Comparison of ENCODE assay signal across 8 cellular contexts in the genomic region with DNA sequence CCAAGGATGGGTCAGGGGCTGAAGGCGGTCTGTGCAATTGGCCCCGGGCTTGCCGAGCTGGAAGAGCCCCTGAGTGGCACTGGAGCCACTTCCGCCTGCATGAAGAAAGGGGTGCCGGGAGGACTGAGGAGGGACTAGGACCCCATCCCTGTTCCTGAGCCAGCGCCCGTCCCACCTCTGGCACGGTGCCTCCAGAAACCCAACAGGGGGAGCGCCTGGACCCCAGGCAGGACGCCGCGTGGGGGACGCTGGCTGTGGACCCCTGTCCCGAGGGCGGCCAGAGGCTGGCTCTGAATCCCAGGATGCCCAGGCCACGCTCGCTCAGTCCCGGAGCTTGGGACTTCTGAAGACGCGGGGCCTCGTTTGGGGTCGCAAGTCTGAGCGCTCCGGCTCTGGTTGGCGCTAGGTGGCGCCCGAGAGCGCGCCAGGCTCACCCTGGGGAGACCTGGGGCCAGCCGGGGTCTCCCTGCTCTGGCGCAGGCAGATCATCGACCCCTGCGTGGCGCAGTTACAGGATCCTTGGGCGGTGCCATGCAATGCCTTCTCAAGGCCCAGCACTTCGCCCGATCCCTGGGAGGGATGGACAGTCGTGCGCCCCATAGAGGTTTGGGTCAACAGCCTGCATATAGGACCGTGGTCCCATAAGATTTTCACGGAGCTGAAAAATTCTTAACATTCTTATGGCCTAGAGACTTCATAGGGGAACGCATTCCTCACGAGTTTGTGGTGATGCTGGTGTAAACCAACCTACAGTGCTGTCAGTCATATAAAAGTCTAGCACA. TPM values are rescaled to one million over a fixed set of nuclear protein-coding genes. Genes with fewer than 3 reads are reported as not detected.
DNase-seq lines count a peak whose midpoint lies in the region; ATAC-seq and TF ChIP-seq lines count a peak whose summit lies in the region.

No MANE protein-coding gene starts in this region.

- no peak overlapping the region for H3K9ac ChIP-seq in MM.1S (ENCODE audit: low read length)
- H3K9ac ChIP-seq in colonic mucosa (ENCODE audit: low read depth in 2 of 2, low read length in 2 of 2): peak overlapping the region; percentile 51 to 76
- H3K9ac ChIP-seq in liver (ENCODE audit: low read depth in 1 of 2, low read length in 2 of 2): no peak overlapping the region

- intact Hi-C loops in activated CD4-positive, alpha-beta T cell treated with anti-CD3 and anti-CD28 coated beads for 36 hours (cut with DNase I, micrococcal nuclease): loop anchor here in 1 of 2 experiments (1.0 to 5.0 kb wide), 3 partner anchors 178 to 393 kb away; no protein-coding TSS in a partner anchor
- intact Hi-C loops in colonic mucosa (cut with DNase I): no loop called here

- H3K4me1 ChIP-seq in MM.1S (ENCODE audit: low read length): no peaks in the 10 kb centered on the region
- H3K4me1 ChIP-seq in colonic mucosa: no peaks in the 10 kb centered on the region
- H3K4me1 ChIP-seq in liver (ENCODE audit: control insufficient read depth in 4 of 4, insufficient read depth in 4 of 4, low read length in 3 of 4): peaks cover 4 to 8% (median 6%) of the 10 kb centered on the region in 4 donors

- DNase-seq in GM03348 (ENCODE audit: low spot score) (peak; percentile 92), MM.1S (peak; percentile 29), colonic mucosa (peak; percentile 46)
- DNase-seq in activated CD4-positive, alpha-beta T cell treated with anti-CD3 and anti-CD28 coated beads for 36 hours: peak; percentile 79
- peak; percentile 10 to 59 (median 34) for DNase-seq in stimulated activated CD4-positive, alpha-beta T cell treated with anti-CD3 and anti-CD28 coated beads, TNF-alpha, amount 100 ng/mL, for 1 hour (ENCODE audit: low read depth in 3 of 3, low spot score in 1 of 3)

- H3K36me3 ChIP-seq in MM.1S (replicated peaks; ENCODE audit: insufficient read depth, low read length) (no peaks in the 10 kb centered on the region), colonic mucosa (no peaks in the 10 kb centered on the region), liver (ENCODE audit: control insufficient read depth in 4 of 4, insufficient read depth in 3 of 4, low read depth in 1 of 4, low read length in 3 of 4) (no peaks in the 10 kb centered on the region)

- no peaks in the 10 kb centered on the region for H3K9me3 ChIP-seq in MM.1S (replicated peaks; ENCODE audit: insufficient read depth, low read length)
- H3K9me3 ChIP-seq in colonic mucosa: no peaks in the 10 kb centered on the region
- H3K9me3 ChIP-seq in liver (ENCODE audit: control insufficient read depth in 4 of 4, low read length in 3 of 4): no peaks in the 10 kb centered on the region

- H2AFZ ChIP-seq in MM.1S (ENCODE audit: low read length): peak overlapping the region; percentile 70; the same call in 1 of the 2 replicates

- H3K4me1 Mint-ChIP-seq in activated CD4-positive, alpha-beta T cell treated with anti-CD3 and anti-CD28 coated beads for 36 hours: peaks cover 2% of the 10 kb centered on the region

- no peaks in the 10 kb centered on the region for H4K20me1 ChIP-seq in MM.1S (ENCODE audit: insufficient read depth, low read length)

- H3K9me2 ChIP-seq in MM.1S (replicated peaks; ENCODE audit: insufficient read depth, low read length): no peaks in the 10 kb centered on the region

- H3K4me3 Mint-ChIP-seq in activated CD4-positive, alpha-beta T cell treated with anti-CD3 and anti-CD28 coated beads for 36 hours: no peak overlapping the region

- H3F3A ChIP-seq in MM.1S (ENCODE audit: insufficient read depth, low read length): no peaks in the 10 kb centered on the region

- no peaks in the 10 kb centered on the region for H3K9me3 Mint-ChIP-seq in activated CD4-positive, alpha-beta T cell treated with anti-CD3 and anti-CD28 coated beads for 36 hours (ENCODE audit: low read depth)

- H3K4me3 ChIP-seq in MM.1S (ENCODE audit: low read length) (peak overlapping the region; percentile 30; the same call in 1 of the 2 replicates), colonic mucosa (peak overlapping the region; percentile 37), liver (ENCODE audit: low read depth in 1 of 3, low read length in 3 of 3) (peak overlapping the region in 2 of 3 donors; percentile 30 to 60)

- TF ChIP-seq CTCF in MM.1S (IDR thresholded peaks at IDR 0.05; ENCODE audit: low read length) (peak; percentile 86), colonic mucosa (IDR thresholded peaks at IDR 0.05) (peak; percentile 95), liver (IDR thresholded peaks at IDR 0.05; ENCODE audit: low read depth, low read length, missing input control) (peak; percentile 61)

- ATAC-seq in activated CD4-positive, alpha-beta T cell treated with anti-CD3 and anti-CD28 coated beads for 36 hours: peak; percentile 91
- ATAC-seq in GM21737 (IDR thresholded peaks at IDR 0.05; ENCODE audit: unreplicated experiment): no peak
- no peak for ATAC-seq in GM18511 (IDR thresholded peaks at IDR 0.05; ENCODE audit: unreplicated experiment)

- peaks cover 4% of the 10 kb centered on the region for H3K27me3 Mint-ChIP-seq in activated CD4-positive, alpha-beta T cell treated with anti-CD3 and anti-CD28 coated beads for 36 hours

- peak; percentile 59 to 77 for TF ChIP-seq RAD21 in liver (IDR thresholded peaks at IDR 0.05)

- 10% methylated on average over 43 of the region's 43 CpGs for WGBS in liver

- H3K27me3 ChIP-seq in MM.1S (replicated peaks; ENCODE audit: insufficient read depth, low read length) (peaks cover 5% of the 10 kb centered on the region), colonic mucosa (no peaks in the 10 kb centered on the region), liver (ENCODE audit: control insufficient read depth in 4 of 4, insufficient read depth in 4 of 4, low read length in 3 of 4) (no peaks in the 10 kb centered on the region)

- CTCF ChIA-PET in activated CD4-positive, alpha-beta T cell treated with anti-CD3 and anti-CD28 coated beads for 36 hours (lab: Charles Lee): interaction anchor here (0.6 to 4.1 kb wide), 18 partner anchors 9 to 314 kb away, joined by 3 to 21 read pairs (median 3); no protein-coding TSS in a partner anchor

- H3K27ac ChIP-seq in MM.1S (ENCODE audit: low read length) (no peak overlapping the region), colonic mucosa (no peak overlapping the region), liver (ENCODE audit: low read depth in 1 of 2, low read length in 2 of 2) (no peak overlapping the region)

- peak overlapping the region; percentile 81; the same call in 1 of the 2 replicates for H3K4me2 ChIP-seq in MM.1S (ENCODE audit: low read depth, low read length)

- no peak overlapping the region for H3K27ac Mint-ChIP-seq in activated CD4-positive, alpha-beta T cell treated with anti-CD3 and anti-CD28 coated beads for 36 hours

- POLR2A ChIA-PET in activated CD4-positive, alpha-beta T cell treated with anti-CD3 and anti-CD28 coated beads for 36 hours (lab: Charles Lee): no interaction called here

- no peaks in the 10 kb centered on the region for H3K36me3 Mint-ChIP-seq in activated CD4-positive, alpha-beta T cell treated with anti-CD3 and anti-CD28 coated beads for 36 hours (ENCODE audit: low read depth)

- H3K79me2 ChIP-seq in MM.1S (ENCODE audit: low read length): no peaks in the 10 kb centered on the region

TF ChIP-seq in liver, 16 proteins besides CTCF, POLR2A, EP300 and RAD21 (continues in another document):
- TF ChIP-seq MAX (IDR thresholded peaks at IDR 0.05) (no peak), NR2F2 (IDR thresholded peaks at IDR 0.05) (no peak), RXRA (IDR thresholded peaks at IDR 0.05) (no peak), FOXA1 (IDR thresholded peaks at IDR 0.05) (no peak), YY1 (IDR thresholded peaks at IDR 0.05) (no peak), GABPA (IDR thresholded peaks at IDR 0.05 in 1 of 2, conservative IDR thresholded peaks at IDR 0.05 in 1 of 2) (no peak), HNF4G (IDR thresholded peaks at IDR 0.05) (no peak)
- TF ChIP-seq, protein P1, sequence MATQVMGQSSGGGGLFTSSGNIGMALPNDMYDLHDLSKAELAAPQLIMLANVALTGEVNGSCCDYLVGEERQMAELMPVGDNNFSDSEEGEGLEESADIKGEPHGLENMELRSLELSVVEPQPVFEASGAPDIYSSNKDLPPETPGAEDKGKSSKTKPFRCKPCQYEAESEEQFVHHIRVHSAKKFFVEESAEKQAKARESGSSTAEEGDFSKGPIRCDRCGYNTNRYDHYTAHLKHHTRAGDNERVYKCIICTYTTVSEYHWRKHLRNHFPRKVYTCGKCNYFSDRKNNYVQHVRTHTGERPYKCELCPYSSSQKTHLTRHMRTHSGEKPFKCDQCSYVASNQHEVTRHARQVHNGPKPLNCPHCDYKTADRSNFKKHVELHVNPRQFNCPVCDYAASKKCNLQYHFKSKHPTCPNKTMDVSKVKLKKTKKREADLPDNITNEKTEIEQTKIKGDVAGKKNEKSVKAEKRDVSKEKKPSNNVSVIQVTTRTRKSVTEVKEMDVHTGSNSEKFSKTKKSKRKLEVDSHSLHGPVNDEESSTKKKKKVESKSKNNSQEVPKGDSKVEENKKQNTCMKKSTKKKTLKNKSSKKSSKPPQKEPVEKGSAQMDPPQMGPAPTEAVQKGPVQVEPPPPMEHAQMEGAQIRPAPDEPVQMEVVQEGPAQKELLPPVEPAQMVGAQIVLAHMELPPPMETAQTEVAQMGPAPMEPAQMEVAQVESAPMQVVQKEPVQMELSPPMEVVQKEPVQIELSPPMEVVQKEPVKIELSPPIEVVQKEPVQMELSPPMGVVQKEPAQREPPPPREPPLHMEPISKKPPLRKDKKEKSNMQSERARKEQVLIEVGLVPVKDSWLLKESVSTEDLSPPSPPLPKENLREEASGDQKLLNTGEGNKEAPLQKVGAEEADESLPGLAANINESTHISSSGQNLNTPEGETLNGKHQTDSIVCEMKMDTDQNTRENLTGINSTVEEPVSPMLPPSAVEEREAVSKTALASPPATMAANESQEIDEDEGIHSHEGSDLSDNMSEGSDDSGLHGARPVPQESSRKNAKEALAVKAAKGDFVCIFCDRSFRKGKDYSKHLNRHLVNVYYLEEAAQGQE (IDR thresholded peaks at IDR 0.05): no peak

RNA-seq across cellular contexts. Expression of gene CREBBP, which starts 58.5 kb away (rescaled TPM):
- 10 to 100 TPM; 28.1 to 37.4 TPM for total RNA-seq in activated CD4-positive, alpha-beta T cell treated with anti-CD3 and anti-CD28 coated beads for 36 hours
- total RNA-seq in colonic mucosa (10 to 100 TPM; 42.0 to 45.2 TPM), liver (10 to 100 TPM; 25.6 to 25.8 TPM)
- 10 to 100 TPM in 1 of 2 donors, 1 to 10 TPM in 1; 7.0 to 13.3 TPM for polyA plus RNA-seq in liver

Comparison
In these comparisons a context has a peak if more than half of its experiments do, and no peak if none do; other contexts are left out.
1. DNase-seq: peak in every context shown above with its lines; median percentile 92 in GM03348; 79 in activated CD4-positive, alpha-beta T cell treated with anti-CD3 and anti-CD28 coated beads for 36 hours; 46 in colonic mucosa; 34 in stimulated activated CD4-positive, alpha-beta T cell treated with anti-CD3 and anti-CD28 coated beads, TNF-alpha, amount 100 ng/mL, for 1 hour; 29 in MM.1S.
2. H3K9ac ChIP-seq: peak in colonic mucosa (2 of 2); none in MM.1S (single experiment) and liver (0 of 2).
3. Peak in every context shown above with its lines, with median percentiles within 50 percentile points of each other: H3K4me3 ChIP-seq and CTCF ChIP-seq.